Comparison of ENCODE assay signal across 1 cellular context in the genomic region with DNA sequence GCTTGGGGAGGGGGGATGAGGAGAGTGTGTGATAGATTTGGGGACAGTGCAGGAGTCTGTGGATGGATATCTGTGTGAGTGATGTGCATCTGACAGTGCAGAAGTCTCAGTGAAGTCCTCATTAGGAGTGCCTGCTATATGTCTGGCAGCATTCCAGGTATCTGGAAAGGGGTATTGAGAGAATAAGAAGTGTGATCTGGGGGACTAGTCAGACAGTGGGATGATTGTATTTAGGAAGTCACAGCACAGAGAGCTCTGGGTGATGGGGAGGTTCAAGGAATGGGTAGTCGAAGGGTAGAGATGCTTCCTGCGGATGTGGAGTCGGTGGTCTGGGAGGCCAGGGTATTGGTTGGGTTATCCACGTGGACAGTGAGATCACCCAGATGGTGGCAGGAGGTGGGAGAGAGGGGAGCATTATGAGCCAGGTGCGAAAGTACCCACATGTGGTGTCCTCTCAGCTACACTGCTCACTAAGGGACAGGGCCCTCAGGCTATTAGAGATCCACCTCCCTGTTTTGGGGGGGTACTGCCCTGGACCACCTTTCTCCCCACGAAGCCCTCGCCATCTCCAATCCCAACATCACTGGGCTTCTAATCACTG.
TF ChIP-seq lines count a peak whose summit lies in the region.

No MANE protein-coding gene starts in this region.

TF ChIP-seq in WTC11, 78 proteins besides CTCF, POLR2A, EP300 and RAD21 (continued from another document):
- TF ChIP-seq, protein P1, sequence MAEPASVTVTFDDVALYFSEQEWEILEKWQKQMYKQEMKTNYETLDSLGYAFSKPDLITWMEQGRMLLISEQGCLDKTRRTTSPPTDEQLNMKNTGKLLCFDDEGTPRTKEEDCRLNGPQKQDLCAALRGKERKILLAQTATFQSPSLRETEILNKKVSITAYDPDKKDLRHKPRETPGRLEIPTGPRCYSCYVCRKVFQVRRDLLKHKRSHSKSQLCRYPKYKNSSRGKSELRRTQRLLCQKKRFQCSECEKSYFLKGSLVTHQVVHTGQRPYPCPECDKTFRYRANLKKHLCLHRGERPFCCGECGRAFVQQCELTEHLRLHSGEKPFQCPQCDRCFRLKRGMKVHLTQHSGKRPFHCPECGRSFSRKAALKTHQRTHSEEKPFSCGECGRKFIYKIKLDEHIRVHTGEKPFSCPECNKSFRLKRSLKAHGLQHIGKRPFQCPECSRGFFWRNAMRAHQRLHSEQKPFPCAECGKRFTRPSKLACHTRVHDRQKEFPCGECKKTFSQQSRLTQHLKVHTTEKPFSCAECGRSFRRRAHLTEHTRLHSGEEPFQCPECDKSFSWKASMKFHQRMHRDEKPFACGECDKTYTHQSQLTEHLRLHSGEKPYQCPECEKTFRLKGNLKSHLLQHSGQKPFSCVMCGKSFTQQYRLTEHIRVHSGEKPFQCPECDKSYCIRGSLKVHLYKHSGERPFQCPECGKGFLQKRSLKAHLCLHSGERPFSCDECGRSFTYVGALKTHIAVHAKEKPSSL (CRISPR knock-in tag; conservative IDR thresholded peaks at IDR 0.05) = no peak
- TF ChIP-seq ZBTB21 (CRISPR knock-in tag; IDR thresholded peaks at IDR 0.05; ENCODE audit: borderline replicate concordance) (no peak), ZNF396 (CRISPR knock-in tag; IDR thresholded peaks at IDR 0.05; ENCODE audit: borderline replicate concordance) (no peak), SOX15 (CRISPR knock-in tag; IDR thresholded peaks at IDR 0.05) (no peak)
